In the genomic region with DNA sequence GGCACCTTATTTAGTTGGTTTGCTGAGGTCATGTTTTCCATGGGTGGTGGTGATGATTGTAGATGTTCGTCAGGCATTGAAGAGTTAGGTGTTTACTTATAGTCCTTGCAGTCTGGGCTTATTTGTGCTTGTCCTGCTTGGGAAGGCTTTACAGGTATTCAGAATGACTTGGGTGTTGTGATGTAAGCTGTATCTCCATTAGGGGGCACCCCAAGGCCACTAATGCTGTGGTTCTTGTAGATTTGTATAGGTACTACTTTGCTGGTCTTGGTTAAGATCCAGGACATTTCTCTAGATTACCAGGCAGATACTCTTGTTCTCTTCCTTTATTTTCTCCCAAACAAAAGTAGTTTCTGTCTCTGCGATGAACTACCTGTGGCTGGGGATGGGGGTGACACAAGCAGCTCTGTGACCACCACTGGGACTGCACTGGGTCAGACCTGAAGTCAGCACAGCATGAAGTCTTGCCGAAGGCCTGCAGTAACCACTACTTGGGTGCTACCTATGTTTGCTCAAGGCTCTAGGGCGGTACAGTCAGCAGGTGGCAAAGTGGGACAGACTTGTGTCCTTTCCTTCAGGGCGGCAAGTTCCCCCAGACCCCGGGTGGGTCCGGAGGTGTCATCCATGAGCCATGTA, we compare ENCODE assay signal across 9 cellular contexts. TPM values are rescaled to one million over a fixed set of nuclear protein-coding genes. Genes with fewer than 3 reads are reported as not detected.
A peak's percentile ranks its signal among the peaks of the same experiment; 100 is the strongest.
DNase-seq lines count a peak whose midpoint lies in the region; ATAC-seq and TF ChIP-seq lines count a peak whose summit lies in the region.
"Had no signal": no experiment of that assay in that cellular context is flagged by ENCODE, and none has a peak within 500 bp of the region (broad histone marks: within the 10 kb centered on the region; RNA-seq: fewer than 3 reads in every experiment).

No MANE protein-coding gene starts in this region.

- H3K36me3 ChIP-seq in smooth muscle cell (ENCODE audit: low read depth) (no peaks in the 10 kb centered on the region), testis (ENCODE audit: low read depth, missing control alignments) (no peaks in the 10 kb centered on the region)

- 87% methylated on average over 7 of the region's 7 CpGs for WGBS in smooth muscle cell (ENCODE audit: low lambda C conversion rate)
- 84 to 91% methylated on average over 7 of the region's 7 CpGs for WGBS in testis, 2 donors

- no peak overlapping the region for H2AFZ ChIP-seq in smooth muscle cell (ENCODE audit: low read depth)
- H2AFZ ChIP-seq: parathyroid adenoma had no signal

- no peak for TF ChIP-seq POLR2A in testis (IDR thresholded peaks at IDR 0.05)

- H3K27me3 ChIP-seq in smooth muscle cell (ENCODE audit: low read depth): peaks cover 9% of the 10 kb centered on the region
- H3K27me3 ChIP-seq in testis: no peaks in the 10 kb centered on the region
- no peaks in the 10 kb centered on the region for H3K27me3 ChIP-seq in dorsolateral prefrontal cortex

- no peak for DNase-seq in GM10266 (ENCODE audit: extremely low spot score)
- peak; percentile 59 for DNase-seq in LNCaP clone FGC (ENCODE audit: low read depth)
- peak; percentile 36 for DNase-seq in astrocyte of the hippocampus (ENCODE audit: low read depth, low spot score)
- DNase-seq in smooth muscle cell (lab: John Stamatoyannopoulos, UW; ENCODE audit: unreplicated experiment): no peak
- no peak for DNase-seq in testis
- no peak for DNase-seq in activated effector memory CD4-positive, alpha-beta T cell treated with anti-CD3 and anti-CD28 coated beads, Interleukin-2, amount 50 U/mL, for 16 hours
- DNase-seq in dorsolateral prefrontal cortex: no peak

- no peak overlapping the region for H3K27ac ChIP-seq in smooth muscle cell (ENCODE audit: low read depth)
- H3K27ac ChIP-seq in testis: no peak overlapping the region
- no peak overlapping the region for H3K27ac ChIP-seq in dorsolateral prefrontal cortex
- H3K27ac ChIP-seq: parathyroid adenoma had no signal

- no peaks in the 10 kb centered on the region for H4K20me1 ChIP-seq in smooth muscle cell (ENCODE audit: low read depth)

- intact Hi-C loops in testis (cut with DNase I; ENCODE audit: low total_unique reads): no loop called here
- intact Hi-C loops in dorsolateral prefrontal cortex (cut with DNase I): no loop called here

- no peak overlapping the region for H3K9ac ChIP-seq in smooth muscle cell (ENCODE audit: low read depth)
- H3K9ac ChIP-seq: parathyroid adenoma had no signal

- H3K4me3 ChIP-seq in LNCaP clone FGC (ENCODE audit: low read depth, low read length) (no peak overlapping the region), smooth muscle cell (no peak overlapping the region), testis (no peak overlapping the region), dorsolateral prefrontal cortex (no peak overlapping the region)

- ATAC-seq in GM21423 (IDR thresholded peaks at IDR 0.05; ENCODE audit: unreplicated experiment): peak; percentile 54

- no peak overlapping the region for H3K4me2 ChIP-seq in smooth muscle cell

- no peaks in the 10 kb centered on the region for H3K79me2 ChIP-seq in smooth muscle cell (ENCODE audit: low read depth)
- H3K79me2 ChIP-seq: parathyroid adenoma had no signal

- TF ChIP-seq CTCF in GM10266 (IDR thresholded peaks at IDR 0.05; ENCODE audit: control insufficient read depth, insufficient read depth, low read depth, missing control alignments): peak; percentile 50
- TF ChIP-seq CTCF in LNCaP clone FGC (IDR thresholded peaks at IDR 0.05; ENCODE audit: control insufficient read depth, extremely low read depth, insufficient read depth): peak; percentile 68
- peak; percentile 22 for TF ChIP-seq CTCF in smooth muscle cell (IDR thresholded peaks at IDR 0.05; ENCODE audit: borderline replicate concordance, insufficient read depth, poor library complexity, severe bottlenecking)
- TF ChIP-seq CTCF in testis (IDR thresholded peaks at IDR 0.05): no peak
- peak in 9 of 56 donors; percentile 6 to 36 (median 15) for TF ChIP-seq CTCF in dorsolateral prefrontal cortex (IDR thresholded peaks at IDR 0.05 in 54 of 56, conservative IDR thresholded peaks at IDR 0.05 in 2 of 56; ENCODE audit: low read depth in 1 of 56, partially characterized antibody in 56 of 56)

- H3F3A ChIP-seq in smooth muscle cell (ENCODE audit: low read depth): no peaks in the 10 kb centered on the region

- H3K4me1 ChIP-seq in smooth muscle cell (ENCODE audit: low read depth): no peaks in the 10 kb centered on the region
- H3K4me1 ChIP-seq in testis: no peaks in the 10 kb centered on the region
- H3K4me1 ChIP-seq: parathyroid adenoma had no signal

- H3K9me3 ChIP-seq in smooth muscle cell (replicated peaks; ENCODE audit: low read depth) (no peaks in the 10 kb centered on the region), testis (no peaks in the 10 kb centered on the region)

RNA-seq across cellular contexts. Expression of a gene that starts 35.8 kb away (rescaled TPM):
- total RNA-seq in smooth muscle cell (15.4 and 20.1 TPM in 2 replicates), testis (10 to 100 TPM; 20.6 to 27.5 TPM), dorsolateral prefrontal cortex (10 to 100 TPM; 13.8 to 42.2 (median 27.4) TPM)
- polyA plus RNA-seq in smooth muscle cell (9.2 and 9.3 TPM in 2 replicates), testis (ENCODE audit: insufficient read depth, low read depth, low replicate concordance) (23.0 TPM)

Comparison
In these comparisons a context has a peak if more than half of its experiments do, and no peak if none do; other contexts are left out.
1. DNase-seq: peak in LNCaP clone FGC (single experiment) and astrocyte of the hippocampus (single experiment); none in GM10266 (single experiment), smooth muscle cell (single experiment), testis (single experiment), activated effector memory CD4-positive, alpha-beta T cell treated with anti-CD3 and anti-CD28 coated beads, Interleukin-2, amount 50 U/mL, for 16 hours (single experiment) and dorsolateral prefrontal cortex (0 of 10).
2. CTCF ChIP-seq: peak in GM10266 (single experiment), LNCaP clone FGC (single experiment) and smooth muscle cell (single experiment); none in testis (0 of 3).